In the genomic region with DNA sequence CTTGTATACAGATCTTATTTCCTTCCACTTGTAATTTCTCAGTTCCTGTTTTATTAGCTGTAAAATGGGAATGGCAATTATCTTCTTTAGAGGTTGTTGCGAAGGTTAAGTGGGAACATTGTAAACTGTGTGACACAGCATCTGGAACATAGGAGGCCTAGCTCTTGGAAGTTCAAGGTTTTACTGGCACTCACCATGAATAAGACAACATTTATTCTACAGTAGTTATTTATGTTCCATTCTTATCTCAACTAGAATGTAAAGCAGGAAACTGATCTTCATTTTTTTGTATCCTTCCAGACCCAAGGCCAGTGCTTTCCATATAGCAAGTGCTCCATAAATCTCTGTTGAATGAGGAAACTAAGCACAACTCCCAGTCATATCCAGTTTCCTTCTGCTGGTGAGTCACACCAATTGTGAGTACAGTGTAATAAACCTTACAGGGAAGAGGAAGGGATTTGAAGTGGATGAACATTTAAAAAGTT, we compare ENCODE assay signal across 8 cellular contexts. TPM values are rescaled to one million over a fixed set of nuclear protein-coding genes. Genes with fewer than 3 reads are reported as not detected.
DNase-seq lines count a peak whose midpoint lies in the region; ATAC-seq and TF ChIP-seq lines count a peak whose summit lies in the region.

No MANE protein-coding gene starts in this region.

- H3K4me1 ChIP-seq in GM23248 (ENCODE audit: insufficient read depth) = peaks cover 38% of the 10 kb centered on the region

- WGBS in GM23248 (ENCODE audit: low coverage in 1 of 2, low lambda C conversion rate in 2 of 2, missing lambda C conversion rate in 2 of 2), 2 experiments = 85 to 86% methylated on average over 1 of the region's 1 CpG

- no peaks in the 10 kb centered on the region for H3K9me2 ChIP-seq in GM23248 (ENCODE audit: insufficient read depth)

- H3K9ac ChIP-seq in GM23248 = peak overlapping the region; percentile 97

- no peaks in the 10 kb centered on the region for H3K9me3 ChIP-seq in GM23248 (ENCODE audit: low read depth)

- H3K4me3 ChIP-seq in GM23248 = peak overlapping the region; percentile 98
- H3K4me3 ChIP-seq in fibroblast of the aortic adventitia (ENCODE audit: low read depth, low read length) = peak overlapping the region; percentile 85
- peak overlapping the region; percentile 74 for H3K4me3 ChIP-seq in skeletal muscle cell (ENCODE audit: low read depth, low read length)

- peaks cover 8% of the 10 kb centered on the region; the same call in 1 of the 2 replicates for H4K20me1 ChIP-seq in GM23248 (ENCODE audit: insufficient read depth)

- ATAC-seq in GM21447 (IDR thresholded peaks at IDR 0.05; ENCODE audit: unreplicated experiment) = no peak

- H3K27me3 ChIP-seq in GM23248 (replicated peaks; ENCODE audit: insufficient read depth) = no peaks in the 10 kb centered on the region

- peaks cover 19% of the 10 kb centered on the region for H3K36me3 ChIP-seq in GM23248 (ENCODE audit: low read depth)

- peaks cover 62% of the 10 kb centered on the region for H3K79me2 ChIP-seq in GM23248 (ENCODE audit: insufficient read depth)

- in situ Hi-C loops in ACHN (cut with HindIII; ENCODE audit: low pct_ligation_motif_present, low pct_unique_long_range_greater_than_20kb, low sequenced_read_pairs) (no loop called here), GM23248 (cut with MboI) (no loop called here)

- H3F3A ChIP-seq in GM23248 (ENCODE audit: insufficient read depth) = peaks cover 43% of the 10 kb centered on the region

- peak overlapping the region; percentile 89 for H3K27ac ChIP-seq in GM23248

- peak; percentile 70 for DNase-seq in ACHN
- peak; percentile 88 for DNase-seq in GM23248
- peak; percentile 56 for DNase-seq in SW480 (ENCODE audit: low spot score)
- DNase-seq in fibroblast of the aortic adventitia (ENCODE audit: low read depth) = peak; percentile 76
- peak; percentile 55 for DNase-seq in skeletal muscle cell (ENCODE audit: low read depth)
- no peak for DNase-seq in HuH-7.5 (ENCODE audit: low spot score)
- no peak for DNase-seq in nucleus accumbens (lab: John Stamatoyannopoulos, UW)

- H2AFZ ChIP-seq in GM23248 = no peak overlapping the region

- TF ChIP-seq CTCF in fibroblast of the aortic adventitia (IDR thresholded peaks at IDR 0.05; ENCODE audit: insufficient read depth, low read length) = no peak

- H3K4me2 ChIP-seq in GM23248 (ENCODE audit: unreplicated experiment) = peak overlapping the region; percentile 97

RNA-seq across cellular contexts. Expression of a gene that starts 1.4 kb away (rescaled TPM):
- 45.5 and 51.4 TPM in 2 replicates for total RNA-seq in GM23248 (2014; rRNA removed; shearing (Covaris generic))
- polyA plus RNA-seq in GM23248 (2016; fragmentation: Nextera tagmentation; extraction: Ambion mirVana) = 70.7 and 74.2 TPM in 2 replicates
- total RNA-seq in fibroblast of the aortic adventitia (ENCODE audit: low replicate concordance) = 36.0 and 44.7 TPM in 2 replicates

RNA-seq across cellular contexts. Expression of a gene that starts 15.5 kb away (rescaled TPM):
- total RNA-seq in GM23248 (2014; rRNA removed; shearing (Covaris generic)) = 26.7 and 30.9 TPM in 2 replicates
- 72.4 and 76.4 TPM in 2 replicates for polyA plus RNA-seq in GM23248 (2016; fragmentation: Nextera tagmentation; extraction: Ambion mirVana)
- total RNA-seq in fibroblast of the aortic adventitia (ENCODE audit: low replicate concordance) = 9.2 and 10.8 TPM in 2 replicates

Comparison
In these comparisons a context has a peak if more than half of its experiments do, and no peak if none do; other contexts are left out.
1. DNase-seq: peak in ACHN (single experiment), GM23248 (single experiment), SW480 (single experiment), fibroblast of the aortic adventitia (single experiment) and skeletal muscle cell (single experiment); none in HuH-7.5 (single experiment) and nucleus accumbens (0 of 56).
2. Peak in every context shown above with its lines, with median percentiles within 50 percentile points of each other: H3K4me3 ChIP-seq.